In genomic region chr6:56486681-56487080, GRCh38 we compare ENCODE assay signal across 27 cellular contexts.
"Had no signal": no experiment of that assay in that cellular context is flagged by ENCODE, and none has a peak within 500 bp of the region (broad histone marks: within the 10 kb centered on the region; RNA-seq: fewer than 3 reads in every experiment).

No MANE protein-coding gene starts in this region.

- H3K4me3 ChIP-seq: mucosa of descending colon, sigmoid colon, upper lobe of left lung had no signal

- FAIRE-seq: endometrium, frontal cortex had no signal

- H3K4me3 Mint-ChIP-seq: activated T-cell treated with anti-CD3 and anti-CD28 coated beads, Interleukin-2, amount 50 U/mL, for 24 hours; activated T-helper 17 cell treated with anti-CD3 and anti-CD28 coated beads, Interleukin-2, amount 50 U/mL, for 72 hours; dendritic cell treated with granulocyte-macrophage colony-stimulating factor and Interleukin-4, amounts not matched to agents 40 ng/mL and 50 ng/mL, for 4 days; memory B cell; stimulated activated naive B cell treated with anti-CD40 and anti-IgM and Interleukin-4, amounts not matched to agents 10 μg/mL and 1 μg/mL and 100 μg/mL, for 72 hours; T-helper 17 cell had no signal

- H3K27me3 Mint-ChIP-seq: activated T-cell treated with anti-CD3 and anti-CD28 coated beads, Interleukin-2, amount 50 U/mL, for 24 hours; activated T-helper 17 cell treated with anti-CD3 and anti-CD28 coated beads, Interleukin-2, amount 50 U/mL, for 72 hours; dendritic cell treated with granulocyte-macrophage colony-stimulating factor and Interleukin-4, amounts not matched to agents 40 ng/mL and 50 ng/mL, for 4 days; memory B cell; stimulated activated naive B cell treated with anti-CD40 and anti-IgM and Interleukin-4, amounts not matched to agents 10 μg/mL and 1 μg/mL and 100 μg/mL, for 72 hours; T-helper 17 cell had no signal

- H3K9me3 Mint-ChIP-seq: activated naive CD4-positive, alpha-beta T cell treated with anti-CD3 and anti-CD28 coated beads, Interleukin-2, amount 50 U/mL, for 72 hours; activated T-cell treated with anti-CD3 and anti-CD28 coated beads, Interleukin-2, amount 50 U/mL, for 24 hours; activated T-helper 17 cell treated with anti-CD3 and anti-CD28 coated beads, Interleukin-2, amount 50 U/mL, for 72 hours; dendritic cell treated with granulocyte-macrophage colony-stimulating factor and Interleukin-4, amounts not matched to agents 40 ng/mL and 50 ng/mL, for 4 days; memory B cell; stimulated activated naive B cell treated with anti-CD40 and anti-IgM and Interleukin-4, amounts not matched to agents 10 μg/mL and 1 μg/mL and 100 μg/mL, for 72 hours had no signal

- H3K27ac Mint-ChIP-seq: activated naive CD4-positive, alpha-beta T cell treated with anti-CD3 and anti-CD28 coated beads, Interleukin-2, amount 50 U/mL, for 72 hours; activated T-cell treated with anti-CD3 and anti-CD28 coated beads, Interleukin-2, amount 50 U/mL, for 24 hours; activated T-helper 17 cell treated with anti-CD3 and anti-CD28 coated beads, Interleukin-2, amount 50 U/mL, for 72 hours; dendritic cell treated with granulocyte-macrophage colony-stimulating factor and Interleukin-4, amounts not matched to agents 40 ng/mL and 50 ng/mL, for 4 days; memory B cell; stimulated activated naive B cell treated with anti-CD40 and anti-IgM and Interleukin-4, amounts not matched to agents 10 μg/mL and 1 μg/mL and 100 μg/mL, for 72 hours; T-helper 17 cell had no signal

- H3K4me1 Mint-ChIP-seq: activated T-helper 17 cell treated with anti-CD3 and anti-CD28 coated beads, Interleukin-2, amount 50 U/mL, for 72 hours; memory B cell; stimulated activated naive B cell treated with anti-CD40 and anti-IgM and Interleukin-4, amounts not matched to agents 10 μg/mL and 1 μg/mL and 100 μg/mL, for 72 hours; T-helper 17 cell had no signal

- H3K36me3 Mint-ChIP-seq: activated naive CD4-positive, alpha-beta T cell treated with anti-CD3 and anti-CD28 coated beads, Interleukin-2, amount 50 U/mL, for 72 hours; memory B cell; stimulated activated naive B cell treated with anti-CD40 and anti-IgM and Interleukin-4, amounts not matched to agents 10 μg/mL and 1 μg/mL and 100 μg/mL, for 72 hours had no signal

- DNase-seq: activated CD4-positive, alpha-beta T cell treated with anti-CD3 and anti-CD28 coated beads, Interleukin-2, amount 50 U/mL, for 1 hour; activated CD4-positive, CD25-positive, alpha-beta regulatory T cell treated with anti-CD3 and anti-CD28 coated beads, Interleukin-2, amount 50 U/mL, for 72 hours; activated CD8-positive, alpha-beta memory T cell treated with anti-CD3 and anti-CD28 coated beads, Interleukin-2, amount 50 U/mL, for 4 hours; activated T-cell treated with anti-CD3 and anti-CD28 coated beads, Interleukin-2, amount 50 U/mL, for 24 hours; aorta; brain microvascular endothelial cell; caudate nucleus; effector CD4-positive, alpha-beta T cell; erythroblast; head of caudate nucleus; hypothalamus; left cardiac atrium; mucosa of descending colon; occipital lobe; retina; sigmoid colon; stimulated activated CD4-positive, alpha-beta T cell treated with anti-CD3 and anti-CD28 coated beads, Interleukin-2, amount 100 ng/mL, for 48 hours; stimulated activated CD8-positive, alpha-beta memory T cell treated with anti-CD3 and anti-CD28 coated beads, Interleukin-4, amount 100 ng/mL, for 48 hours; stimulated activated naive B cell treated with anti-CD40 and anti-IgM and Interleukin-4, amounts not matched to agents 10 μg/mL and 1 μg/mL and 100 μg/mL, for 72 hours; T-helper 17 cell had no signal

- ATAC-seq: activated naive CD4-positive, alpha-beta T cell treated with anti-CD3 and anti-CD28 coated beads, Interleukin-2, amount 50 U/mL, for 72 hours; activated T-helper 17 cell treated with anti-CD3 and anti-CD28 coated beads, Interleukin-2, amount 50 U/mL, for 72 hours; left cardiac atrium; mucosa of descending colon; stimulated activated naive B cell treated with anti-CD40 and anti-IgM and Interleukin-4, amounts not matched to agents 10 μg/mL and 1 μg/mL and 100 μg/mL, for 72 hours; T-helper 17 cell had no signal
